Comparison of ENCODE assay signal across 8 cellular contexts in the genomic region with DNA sequence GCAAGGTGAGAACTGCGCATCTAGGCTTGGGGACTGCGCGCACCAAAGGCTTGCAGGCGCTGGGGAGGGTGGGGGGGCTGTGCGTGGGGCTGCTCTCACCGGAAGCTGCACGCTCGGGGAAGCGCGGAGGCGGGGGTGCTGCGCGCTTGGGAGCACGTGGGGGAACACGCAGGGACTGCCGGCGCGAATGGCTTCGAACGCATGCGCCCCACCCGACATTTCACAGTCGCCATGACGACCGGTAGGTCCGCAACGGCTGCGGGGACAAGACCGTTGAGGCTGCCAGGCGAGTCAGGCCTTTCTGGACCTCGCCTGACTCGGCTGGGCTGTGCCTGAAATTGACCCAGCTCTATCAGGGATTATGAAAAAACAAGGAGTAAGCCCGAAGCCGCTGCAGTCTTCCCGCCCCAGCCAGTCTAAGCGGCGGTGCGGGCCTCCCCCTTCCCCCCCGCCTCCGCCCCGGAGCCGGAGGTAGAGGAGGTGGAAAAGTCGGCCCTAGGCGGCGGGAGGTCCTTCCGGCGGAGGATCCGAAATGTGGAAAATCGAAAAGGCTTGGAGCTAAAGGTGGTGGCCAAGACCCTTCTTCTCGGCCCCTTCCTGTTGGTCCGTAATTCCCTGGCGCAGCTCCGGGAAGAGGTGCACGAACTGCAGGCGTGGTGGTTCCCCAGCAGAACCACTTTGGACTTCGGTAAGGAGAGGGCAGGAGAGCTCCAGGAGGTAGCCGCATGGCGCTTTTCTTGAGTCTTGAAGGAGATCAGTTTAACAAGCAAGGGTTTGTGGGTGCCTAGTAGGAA. TPM values are rescaled to one million over a fixed set of nuclear protein-coding genes. Genes with fewer than 3 reads are reported as not detected.
DNase-seq lines count a peak whose midpoint lies in the region; ATAC-seq and TF ChIP-seq lines count a peak whose summit lies in the region.

No MANE protein-coding gene starts in this region.

- intact Hi-C loops in dorsolateral prefrontal cortex (cut with DNase I), result no loop called here
- intact Hi-C loops in lower lobe of right lung (cut with DNase I), result no loop called here

- H3K27me3 ChIP-seq in H7 (ENCODE audit: control insufficient read depth, insufficient read depth, low read length), result peaks cover 25% of the 10 kb centered on the region
- H3K27me3 ChIP-seq in dorsolateral prefrontal cortex, result peaks cover 0 to 10% (median 0%) of the 10 kb centered on the region in 45 donors
- peaks cover 15% of the 10 kb centered on the region for H3K27me3 ChIP-seq in lower lobe of right lung (ENCODE audit: low read depth)

- DNase-seq in H7 (peak; percentile 63), WTC11 (ENCODE audit: low spot score) (peak; percentile 38), dorsolateral prefrontal cortex (peak; percentile 33 to 86 (median 77)), lower lobe of right lung (peak; percentile 49), amniotic stem cell (lab: John Stamatoyannopoulos, UW) (no peak), SIG-M5 treated with dmso at 0.1 percent for 504 hours (lab: John Stamatoyannopoulos, UW; ENCODE audit: unreplicated experiment) (no peak)
- peak; percentile 6 to 33 (median 27) for DNase-seq in stimulated activated CD4-positive, alpha-beta T cell treated with anti-CD3 and anti-CD28 coated beads, TNF-alpha, amount 100 ng/mL, for 4 hours (ENCODE audit: low read depth in 3 of 3)

- no peaks in the 10 kb centered on the region for H3K36me3 ChIP-seq in H7 (replicated peaks; ENCODE audit: control insufficient read depth, insufficient read depth, low read length)
- no peaks in the 10 kb centered on the region for H3K36me3 ChIP-seq in lower lobe of right lung

- POLR2A ChIA-PET in WTC11 (lab: Charles Lee), result no interaction called here

- no peaks in the 10 kb centered on the region for H3K4me1 ChIP-seq in lower lobe of right lung

- peak; percentile 75 for ATAC-seq in WTC11
- peak; percentile 26 to 73 for ATAC-seq in lower lobe of right lung
- ATAC-seq in GM21825 (IDR thresholded peaks at IDR 0.05; ENCODE audit: unreplicated experiment), result no peak

- peaks cover 13% of the 10 kb centered on the region for H3K4me1 Mint-ChIP-seq in WTC11

- peak overlapping the region in 50 of 59 donors; percentile 19 to 88 (median 72) for H3K27ac ChIP-seq in dorsolateral prefrontal cortex
- no peak overlapping the region for H3K27ac ChIP-seq in lower lobe of right lung

- H3K4me3 ChIP-seq in H7 (ENCODE audit: insufficient read depth, low read depth, low read length), result peak overlapping the region; percentile 48
- peak overlapping the region; percentile 37 to 81 (median 66) for H3K4me3 ChIP-seq in dorsolateral prefrontal cortex
- peak overlapping the region; percentile 53 for H3K4me3 ChIP-seq in lower lobe of right lung

- H3K9me3 ChIP-seq in lower lobe of right lung, result no peaks in the 10 kb centered on the region

- CTCF ChIA-PET in WTC11 (lab: Charles Lee), result interaction anchor here (1.0 to 1.7 kb wide), 3 partner anchors 92 to 497 kb away, joined by 3 to 5 read pairs (median 4); a partner anchor contains a TSS

- H3K4me3 Mint-ChIP-seq in WTC11, result peak overlapping the region; percentile 73

- H3K27me3 Mint-ChIP-seq in WTC11 (ENCODE audit: low read depth), result peaks cover 38% of the 10 kb centered on the region

- H3K27ac Mint-ChIP-seq in WTC11, result no peak overlapping the region

- TF ChIP-seq CTCF in WTC11 (IDR thresholded peaks at IDR 0.05) (no peak), dorsolateral prefrontal cortex (IDR thresholded peaks at IDR 0.05 in 54 of 56, conservative IDR thresholded peaks at IDR 0.05 in 2 of 56; ENCODE audit: low read depth in 1 of 56, partially characterized antibody in 56 of 56) (no peak), lower lobe of right lung (IDR thresholded peaks at IDR 0.05) (no peak)

- no peaks in the 10 kb centered on the region for H3K36me3 Mint-ChIP-seq in WTC11

- H3K9me3 Mint-ChIP-seq in WTC11, result no peaks in the 10 kb centered on the region

TF ChIP-seq in WTC11, 78 proteins besides CTCF, POLR2A, EP300 and RAD21 (continues in another document):
- TF ChIP-seq CREM (CRISPR knock-in tag; IDR thresholded peaks at IDR 0.05) (no peak), NR3C1 (CRISPR knock-in tag; conservative IDR thresholded peaks at IDR 0.05; ENCODE audit: low read depth) (no peak), NR1H2 (CRISPR knock-in tag; IDR thresholded peaks at IDR 0.05) (no peak), NFE2L1 (CRISPR knock-in tag; IDR thresholded peaks at IDR 0.05) (0 out of 2 replicates have a peak, but pooled peaks have one; percentile 29), FOXP1 (CRISPR knock-in tag; IDR thresholded peaks at IDR 0.05; ENCODE audit: borderline replicate concordance) (0 out of 2 replicates have a peak, but pooled peaks have one; percentile 28), TP53 (CRISPR knock-in tag; IDR thresholded peaks at IDR 0.05) (peak; percentile 74; the same call in 1 of the 2 replicates), TCF7 (CRISPR knock-in tag; IDR thresholded peaks at IDR 0.05; ENCODE audit: low read depth) (peak; percentile 33; the same call in 1 of the 2 replicates), MYBL2 (CRISPR knock-in tag; IDR thresholded peaks at IDR 0.05) (peak; percentile 76; the same call in 1 of the 2 replicates)
- TF ChIP-seq, protein P1, sequence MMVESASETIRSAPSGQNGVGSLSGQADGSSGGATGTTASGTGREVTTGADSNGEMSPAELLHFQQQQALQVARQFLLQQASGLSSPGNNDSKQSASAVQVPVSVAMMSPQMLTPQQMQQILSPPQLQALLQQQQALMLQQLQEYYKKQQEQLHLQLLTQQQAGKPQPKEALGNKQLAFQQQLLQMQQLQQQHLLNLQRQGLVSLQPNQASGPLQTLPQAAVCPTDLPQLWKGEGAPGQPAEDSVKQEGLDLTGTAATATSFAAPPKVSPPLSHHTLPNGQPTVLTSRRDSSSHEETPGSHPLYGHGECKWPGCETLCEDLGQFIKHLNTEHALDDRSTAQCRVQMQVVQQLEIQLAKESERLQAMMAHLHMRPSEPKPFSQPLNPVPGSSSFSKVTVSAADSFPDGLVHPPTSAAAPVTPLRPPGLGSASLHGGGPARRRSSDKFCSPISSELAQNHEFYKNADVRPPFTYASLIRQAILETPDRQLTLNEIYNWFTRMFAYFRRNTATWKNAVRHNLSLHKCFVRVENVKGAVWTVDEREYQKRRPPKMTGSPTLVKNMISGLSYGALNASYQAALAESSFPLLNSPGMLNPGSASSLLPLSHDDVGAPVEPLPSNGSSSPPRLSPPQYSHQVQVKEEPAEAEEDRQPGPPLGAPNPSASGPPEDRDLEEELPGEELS (CRISPR knock-in tag; IDR thresholded peaks at IDR 0.05), result peak; percentile 21; the same call in 1 of the 2 replicates
- TF ChIP-seq, protein P2, sequence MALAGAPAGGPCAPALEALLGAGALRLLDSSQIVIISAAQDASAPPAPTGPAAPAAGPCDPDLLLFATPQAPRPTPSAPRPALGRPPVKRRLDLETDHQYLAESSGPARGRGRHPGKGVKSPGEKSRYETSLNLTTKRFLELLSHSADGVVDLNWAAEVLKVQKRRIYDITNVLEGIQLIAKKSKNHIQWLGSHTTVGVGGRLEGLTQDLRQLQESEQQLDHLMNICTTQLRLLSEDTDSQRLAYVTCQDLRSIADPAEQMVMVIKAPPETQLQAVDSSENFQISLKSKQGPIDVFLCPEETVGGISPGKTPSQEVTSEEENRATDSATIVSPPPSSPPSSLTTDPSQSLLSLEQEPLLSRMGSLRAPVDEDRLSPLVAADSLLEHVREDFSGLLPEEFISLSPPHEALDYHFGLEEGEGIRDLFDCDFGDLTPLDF (CRISPR knock-in tag; IDR thresholded peaks at IDR 0.05), result no peak
- TF ChIP-seq, protein P3, sequence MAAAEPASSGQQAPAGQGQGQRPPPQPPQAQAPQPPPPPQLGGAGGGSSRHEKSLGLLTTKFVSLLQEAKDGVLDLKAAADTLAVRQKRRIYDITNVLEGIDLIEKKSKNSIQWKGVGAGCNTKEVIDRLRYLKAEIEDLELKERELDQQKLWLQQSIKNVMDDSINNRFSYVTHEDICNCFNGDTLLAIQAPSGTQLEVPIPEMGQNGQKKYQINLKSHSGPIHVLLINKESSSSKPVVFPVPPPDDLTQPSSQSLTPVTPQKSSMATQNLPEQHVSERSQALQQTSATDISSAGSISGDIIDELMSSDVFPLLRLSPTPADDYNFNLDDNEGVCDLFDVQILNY (CRISPR knock-in tag; IDR thresholded peaks at IDR 0.05), result peak; percentile 56; the same call in 1 of the 2 replicates
- TF ChIP-seq, protein P4, sequence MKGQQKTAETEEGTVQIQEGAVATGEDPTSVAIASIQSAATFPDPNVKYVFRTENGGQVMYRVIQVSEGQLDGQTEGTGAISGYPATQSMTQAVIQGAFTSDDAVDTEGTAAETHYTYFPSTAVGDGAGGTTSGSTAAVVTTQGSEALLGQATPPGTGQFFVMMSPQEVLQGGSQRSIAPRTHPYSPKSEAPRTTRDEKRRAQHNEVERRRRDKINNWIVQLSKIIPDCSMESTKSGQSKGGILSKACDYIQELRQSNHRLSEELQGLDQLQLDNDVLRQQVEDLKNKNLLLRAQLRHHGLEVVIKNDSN (CRISPR knock-in tag; IDR thresholded peaks at IDR 0.05), result 0 out of 2 replicates have a peak, but pooled peaks have one; percentile 49
- TF ChIP-seq, protein P5, sequence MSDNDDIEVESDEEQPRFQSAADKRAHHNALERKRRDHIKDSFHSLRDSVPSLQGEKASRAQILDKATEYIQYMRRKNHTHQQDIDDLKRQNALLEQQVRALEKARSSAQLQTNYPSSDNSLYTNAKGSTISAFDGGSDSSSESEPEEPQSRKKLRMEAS (CRISPR knock-in tag; IDR thresholded peaks at IDR 0.05), result peak; percentile 61; the same call in 1 of the 2 replicates

RNA-seq across cellular contexts. Expression of a gene that starts 34.9 kb away (rescaled TPM):
- 1.9 and 3.3 TPM in 2 replicates for total RNA-seq in H7 (2014; rRNA removed; shearing (Covaris generic))
- total RNA-seq in WTC11 (2021) (2.4 to 4.1 TPM (median 3.5 TPM) in 3 replicates), dorsolateral prefrontal cortex (1 to 10 TPM in 118 of 120 experiments, under 1 TPM in 2; 0.78 to 8.2 (median 3.8) TPM), lower lobe of right lung (8.2 TPM)

Comparison
In these comparisons a context has a peak if more than half of its experiments do, and no peak if none do; other contexts are left out.
1. DNase-seq: peak in H7 (single experiment), WTC11 (single experiment), dorsolateral prefrontal cortex (10 of 10), lower lobe of right lung (single experiment) and stimulated activated CD4-positive, alpha-beta T cell treated with anti-CD3 and anti-CD28 coated beads, TNF-alpha, amount 100 ng/mL, for 4 hours (3 of 3); none in amniotic stem cell (single experiment) and SIG-M5 treated with dmso at 0.1 percent for 504 hours (single experiment).
2. Peak in every context shown above with its lines, with median percentiles within 50 percentile points of each other: H3K4me3 ChIP-seq.